ENCODE assay signal across 9 cellular contexts in genomic region chr1:153959454-153959853, GRCh38. TPM values are rescaled to one million over a fixed set of nuclear protein-coding genes. Genes with fewer than 3 reads are reported as not detected.
DNase-seq lines count a peak whose midpoint lies in the region; ATAC-seq and TF ChIP-seq lines count a peak whose summit lies in the region.
"Had no signal": no experiment of that assay in that cellular context is flagged by ENCODE, and none has a peak within 500 bp of the region (broad histone marks: within the 10 kb centered on the region; RNA-seq: fewer than 3 reads in every experiment).

No MANE protein-coding gene starts in this region.

- no peaks in the 10 kb centered on the region for H4K20me1 ChIP-seq in HCT116 (ENCODE audit: insufficient read depth)
- peaks cover 48% of the 10 kb centered on the region for H4K20me1 ChIP-seq in smooth muscle cell (ENCODE audit: low read depth)

- TF ChIP-seq CTCF in HCT116 (IDR thresholded peaks at IDR 0.05 in 2 of 3, conservative IDR thresholded peaks at IDR 0.05 in 1 of 3; ENCODE audit: borderline replicate concordance in 1 of 3, insufficient read depth in 1 of 3, low read depth in 2 of 3, low read length in 2 of 3) (no peak), smooth muscle cell (IDR thresholded peaks at IDR 0.05; ENCODE audit: borderline replicate concordance, insufficient read depth, poor library complexity, severe bottlenecking) (no peak)

- no peaks in the 10 kb centered on the region for H3K27me3 Mint-ChIP-seq in T-helper 17 cell

- TF ChIP-seq RAD21 in HCT116 (IDR thresholded peaks at IDR 0.05; ENCODE audit: low read depth), result no peak

- peaks cover 5 to 11% of the 10 kb centered on the region in 2 experiments; a peak in 1 of 4 replicates for H3K36me3 ChIP-seq in HCT116 (ENCODE audit: control insufficient read depth in 1 of 2, insufficient read depth in 2 of 2, low read length in 2 of 2)
- peaks cover 32% of the 10 kb centered on the region for H3K36me3 ChIP-seq in iPS-20b (ENCODE audit: insufficient read depth, low read depth, low read length)
- H3K36me3 ChIP-seq in smooth muscle cell (ENCODE audit: low read depth), result no peaks in the 10 kb centered on the region

- H3K4me3 Mint-ChIP-seq in T-helper 17 cell, result peak overlapping the region; percentile 57

- H3F3A ChIP-seq in smooth muscle cell (ENCODE audit: low read depth), result peaks cover 4% of the 10 kb centered on the region

- H3K9ac ChIP-seq in HCT116 (ENCODE audit: low read length), result no peak overlapping the region
- peak overlapping the region; percentile 46; the same call in 1 of the 2 replicates for H3K9ac ChIP-seq in iPS-20b (ENCODE audit: low read depth, low read length)
- no peak overlapping the region for H3K9ac ChIP-seq in smooth muscle cell (ENCODE audit: low read depth)

- TF ChIP-seq POLR2A in HCT116 (IDR thresholded peaks at IDR 0.05; ENCODE audit: borderline replicate concordance, extremely low read depth, insufficient read depth, insufficient read length), result no peak

- RAD21 ChIA-PET in HCT116 (lab: Charles Lee; ENCODE audit: low non-redundant PET in 1 of 2, low total read pairs in 2 of 2, uncharacterized antibody in 2 of 2, unreplicated experiment in 2 of 2), result no interaction called here

- H3K27ac ChIP-seq in HCT116 (ENCODE audit: low read depth, low read length) (peak overlapping the region; percentile 94), iPS-20b (ENCODE audit: low read length) (no peak overlapping the region), smooth muscle cell (ENCODE audit: low read depth) (peak overlapping the region; percentile 54)

- peak overlapping the region; percentile 96 for H3K27ac Mint-ChIP-seq in T-helper 17 cell

- H3K4me3 ChIP-seq in HCT116 (replicated peaks in 1 of 2; ENCODE audit: low read depth in 1 of 2, low read length in 2 of 2) (no peak overlapping the region), iPS-20b (ENCODE audit: low read length) (peak overlapping the region; percentile 44; the same call in 1 of the 2 replicates), smooth muscle cell (no peak overlapping the region)

- H3K27me3 ChIP-seq in HCT116 (ENCODE audit: insufficient read depth, low read length) (no peaks in the 10 kb centered on the region), iPS-20b (ENCODE audit: insufficient read depth, low read length) (no peaks in the 10 kb centered on the region), smooth muscle cell (ENCODE audit: low read depth) (no peaks in the 10 kb centered on the region)

- 96% methylated on average over 3 of the region's 3 CpGs for WGBS in smooth muscle cell (ENCODE audit: low lambda C conversion rate)

- DNase-seq in HCT116 (ENCODE audit: low read depth, low spot score) (no peak), T-helper 17 cell (no peak), smooth muscle cell (lab: John Stamatoyannopoulos, UW; ENCODE audit: unreplicated experiment) (no peak), NOMO-1 treated with DMSO at 0.1 percent for 48 hours (lab: John Stamatoyannopoulos, UW; ENCODE audit: unreplicated experiment) (no peak), NCI-H1694 treated with DMSO at 0.1 percent for 48 hours (lab: John Stamatoyannopoulos, UW) (no peak), 8988T (no peak)
- DNase-seq: MM.1S had no signal

- intact Hi-C loops in HCT116 (cut with micrococcal nuclease), result no loop called here

- POLR2A ChIA-PET in HCT116 (lab: Charles Lee), result interaction anchor here (1.0 to 2.7 kb wide), 3 partner anchors 8 to 31 kb away, joined by 3 to 7 read pairs (median 5); partner anchors contain the start of genes CREB3L4, JTB and RPS27

- H3K9me3 ChIP-seq in HCT116 (ENCODE audit: control insufficient read depth in 1 of 2, insufficient read depth in 1 of 2, low read depth in 1 of 2, low read length in 2 of 2), result no peaks in the 10 kb centered on the region
- H3K9me3 ChIP-seq in T-helper 17 cell (ENCODE audit: control insufficient read depth, low read length, poor library complexity, severe bottlenecking), result no peaks in the 10 kb centered on the region
- H3K9me3 ChIP-seq in iPS-20b (ENCODE audit: insufficient read depth, low read depth, low read length), result no peaks in the 10 kb centered on the region
- no peaks in the 10 kb centered on the region for H3K9me3 ChIP-seq in smooth muscle cell (replicated peaks; ENCODE audit: low read depth)

- no peak overlapping the region for H2AFZ ChIP-seq in HCT116 (ENCODE audit: low read depth, low read length, poor library complexity, severe bottlenecking)
- H2AFZ ChIP-seq in smooth muscle cell (ENCODE audit: low read depth), result no peak overlapping the region

- peaks cover 7% of the 10 kb centered on the region for H3K36me3 Mint-ChIP-seq in T-helper 17 cell (ENCODE audit: low read depth)

- no peaks in the 10 kb centered on the region for H3K9me2 ChIP-seq in HCT116 (ENCODE audit: insufficient read depth)

- no TSS peak for BruUV-seq in HCT116 (replicated peaks; lab: Mats Ljungman, UMichigan)

- H3K4me2 ChIP-seq in HCT116 (ENCODE audit: low read length), result peak overlapping the region; percentile 87
- H3K4me2 ChIP-seq in smooth muscle cell, result no peak overlapping the region

- ATAC-seq in HCT116, result no peak
- ATAC-seq in T-helper 17 cell, result no peak
- no peak for ATAC-seq in HG03571 (IDR thresholded peaks at IDR 0.05; ENCODE audit: unreplicated experiment)

- peaks cover 12 to 42% of the 10 kb centered on the region in 2 experiments; a peak in 3 of 4 replicates for H3K4me1 ChIP-seq in HCT116 (ENCODE audit: control insufficient read depth in 1 of 2, insufficient read depth in 2 of 2, low read length in 2 of 2)
- H3K4me1 ChIP-seq in iPS-20b (ENCODE audit: insufficient read depth, low read length), result peaks cover 20% of the 10 kb centered on the region
- peaks cover 22% of the 10 kb centered on the region for H3K4me1 ChIP-seq in smooth muscle cell (ENCODE audit: low read depth)

- peaks cover 48% of the 10 kb centered on the region for H3K4me1 Mint-ChIP-seq in T-helper 17 cell

- CTCF ChIA-PET in HCT116 (lab: Charles Lee), result interaction anchor here (1.3 to 1.5 kb wide), 2 partner anchors 8 to 13 kb away, joined by 4 to 7 read pairs; partner anchors contain the start of genes CREB3L4 and DENND4B

- H3K79me2 ChIP-seq in HCT116 (ENCODE audit: insufficient read depth, low read length) (peaks cover 61% of the 10 kb centered on the region), smooth muscle cell (ENCODE audit: low read depth) (peaks cover 59% of the 10 kb centered on the region)

TF ChIP-seq in HCT116, 20 proteins besides CTCF, POLR2A, EP300 and RAD21:
- TF ChIP-seq EZH2 (IDR thresholded peaks at IDR 0.05), result no peak
- no peak for TF ChIP-seq ATF3 (IDR thresholded peaks at IDR 0.05)
- TF ChIP-seq EZH2phosphoT487 (IDR thresholded peaks at IDR 0.05; ENCODE audit: borderline replicate concordance), result no peak
- TF ChIP-seq CBX3 (IDR thresholded peaks at IDR 0.05; ENCODE audit: low read depth), result no peak
- TF ChIP-seq ELF1 (IDR thresholded peaks at IDR 0.05; ENCODE audit: borderline replicate concordance, low read depth), result no peak
- no peak for TF ChIP-seq SRF (IDR thresholded peaks at IDR 0.05; ENCODE audit: low read depth)
- TF ChIP-seq POLR2AphosphoS5 (IDR thresholded peaks at IDR 0.05; ENCODE audit: low read depth, low read length), result no peak
- TF ChIP-seq YY1 (IDR thresholded peaks at IDR 0.05; ENCODE audit: extremely low read depth, insufficient replicate concordance, low read depth, low read length), result no peak
- no peak for TF ChIP-seq MAX (IDR thresholded peaks at IDR 0.05)

RNA-seq across cellular contexts. Expression of gene CRTC2, which starts 1.0 kb away (rescaled TPM):
- total RNA-seq in HCT116 (2021; ENCODE audit: unreplicated experiment) (33.8 TPM), T-helper 17 cell (100 to 1,000 TPM; 133 to 151 TPM), smooth muscle cell (9.9 and 13.0 TPM in 2 replicates)
- 36.1 TPM in 2 replicates for polyA plus RNA-seq in HCT116 (2012)
- 24.6 and 37.7 TPM in 2 replicates for polyA plus RNA-seq in smooth muscle cell

RNA-seq across cellular contexts. Expression of gene SLC39A1, which starts 3.9 kb away (rescaled TPM):
- total RNA-seq in HCT116 (2021; ENCODE audit: unreplicated experiment) (51.5 TPM), T-helper 17 cell (10 to 100 TPM; 14.1 to 16.4 TPM), smooth muscle cell (78.8 and 104 TPM in 2 replicates)
- 52.2 and 57.3 TPM in 2 replicates for polyA plus RNA-seq in HCT116 (2012)
- 128 and 143 TPM in 2 replicates for polyA plus RNA-seq in smooth muscle cell

RNA-seq across cellular contexts. Expression of gene CREB3L4, which starts 8.2 kb away (rescaled TPM):
- 15.3 TPM for total RNA-seq in HCT116 (2021; ENCODE audit: unreplicated experiment)
- 17.8 and 19.1 TPM in 2 replicates for polyA plus RNA-seq in HCT116 (2012)
- 1 to 10 TPM; 4.5 to 6.0 TPM for total RNA-seq in T-helper 17 cell
- 13.0 and 14.9 TPM in 2 replicates for total RNA-seq in smooth muscle cell
- polyA plus RNA-seq in smooth muscle cell, result 9.0 and 13.2 TPM in 2 replicates

RNA-seq across cellular contexts. Expression of gene DENND4B, which starts 12.9 kb away (rescaled TPM):
- 70.8 TPM for total RNA-seq in HCT116 (2021; ENCODE audit: unreplicated experiment)
- 45.3 and 53.6 TPM in 2 replicates for polyA plus RNA-seq in HCT116 (2012)
- 100 to 1,000 TPM; 120 to 157 TPM for total RNA-seq in T-helper 17 cell
- total RNA-seq in smooth muscle cell, result 6.4 and 9.7 TPM in 2 replicates
- 16.3 and 21.1 TPM in 2 replicates for polyA plus RNA-seq in smooth muscle cell

RNA-seq across cellular contexts. Expression of gene JTB, which starts 18.0 kb away (rescaled TPM):
- total RNA-seq in HCT116 (2021; ENCODE audit: unreplicated experiment) (123 TPM), T-helper 17 cell (10 to 100 TPM; 88.1 to 90.3 TPM), smooth muscle cell (139 and 150 TPM in 2 replicates)
- polyA plus RNA-seq in HCT116 (2012), result 99.5 and 119 TPM in 2 replicates
- 157 TPM in 2 replicates for polyA plus RNA-seq in smooth muscle cell
